In the genomic region with DNA sequence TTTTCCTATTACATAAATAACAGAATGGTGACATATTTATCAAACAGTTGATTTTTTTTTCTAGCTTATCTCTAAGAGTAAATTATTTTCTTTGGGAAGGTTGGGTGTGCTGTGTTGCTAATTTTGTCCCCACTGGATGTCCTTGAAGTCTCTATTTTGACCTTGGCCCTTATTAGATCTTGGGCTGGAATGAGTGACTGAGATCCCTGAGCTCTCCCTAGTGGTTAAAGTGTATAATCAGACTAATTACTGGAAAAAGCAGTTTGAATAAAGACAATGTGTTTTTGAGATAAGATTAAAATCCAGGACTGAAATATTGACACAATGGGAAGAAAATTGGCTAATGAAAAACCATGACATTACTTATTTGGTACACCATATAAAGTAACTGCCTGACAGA, we compare ENCODE assay signal across 12 cellular contexts. TPM values are rescaled to one million over a fixed set of nuclear protein-coding genes. Genes with fewer than 3 reads are reported as not detected.
DNase-seq lines count a peak whose midpoint lies in the region; TF ChIP-seq lines count a peak whose summit lies in the region.
"Had no signal": no experiment of that assay in that cellular context is flagged by ENCODE, and none has a peak within 500 bp of the region (broad histone marks: within the 10 kb centered on the region; RNA-seq: fewer than 3 reads in every experiment).

No MANE protein-coding gene starts in this region.

- H3K4me3 ChIP-seq in Jurkat, Clone E6-1 (ENCODE audit: low read length): no peak overlapping the region
- no peak overlapping the region for H3K4me3 ChIP-seq in neural progenitor cell

- H3K9me3 Mint-ChIP-seq in neural progenitor cell: no peaks in the 10 kb centered on the region
- H3K9me3 Mint-ChIP-seq: T-helper 2 cell treated with Interferon-gamma antibody and Interleukin-4, amounts not matched to agents 5 μg/mL and 100 μg/mL, for 36 hours had no signal

- no peaks in the 10 kb centered on the region for H3K27me3 ChIP-seq in neural progenitor cell

- no peaks in the 10 kb centered on the region for H3K36me3 ChIP-seq in neural progenitor cell

- H4K20me1 ChIP-seq in neural progenitor cell (ENCODE audit: low read depth): no peaks in the 10 kb centered on the region

- H3K27ac Mint-ChIP-seq in neural progenitor cell: no peak overlapping the region
- H3K27ac Mint-ChIP-seq: T-helper 2 cell treated with Interferon-gamma antibody and Interleukin-4, amounts not matched to agents 5 μg/mL and 100 μg/mL, for 36 hours had no signal

- no peaks in the 10 kb centered on the region for H3K4me1 Mint-ChIP-seq in neural progenitor cell

- H3K27me3 Mint-ChIP-seq in neural progenitor cell (ENCODE audit: insufficient read depth, low read depth): no peaks in the 10 kb centered on the region

- TF ChIP-seq CTCF in GM12874 (IDR thresholded peaks at IDR 0.05; ENCODE audit: insufficient read depth, low read depth, low read length) (peak; percentile 7; the same call in 1 of the 2 replicates), neural progenitor cell (IDR thresholded peaks at IDR 0.05) (peak; percentile 36)

- no peaks in the 10 kb centered on the region for H3K36me3 Mint-ChIP-seq in neural progenitor cell

- no peak overlapping the region for H3K27ac ChIP-seq in neural progenitor cell

- no peak overlapping the region for H3K4me3 Mint-ChIP-seq in neural progenitor cell
- H3K4me3 Mint-ChIP-seq: T-helper 2 cell treated with Interferon-gamma antibody and Interleukin-4, amounts not matched to agents 5 μg/mL and 100 μg/mL, for 36 hours had no signal

- H3K9me3 ChIP-seq in neural progenitor cell (ENCODE audit: low read depth): no peaks in the 10 kb centered on the region

- no peak overlapping the region for H3K4me2 ChIP-seq in neural progenitor cell

- H3K79me2 ChIP-seq in neural progenitor cell (ENCODE audit: low read depth): no peaks in the 10 kb centered on the region

- no peak overlapping the region for H3K9ac ChIP-seq in neural progenitor cell

- no peak overlapping the region for H2AFZ ChIP-seq in neural progenitor cell (replicated peaks)

- H3F3A ChIP-seq in neural progenitor cell (ENCODE audit: low read depth): no peaks in the 10 kb centered on the region

- peak; percentile 1 for DNase-seq in Jurkat, Clone E6-1 (ENCODE audit: low read depth, low spot score)
- DNase-seq in amniotic epithelial cell (ENCODE audit: low read depth): peak; percentile 3
- no peak for DNase-seq in neural progenitor cell (ENCODE audit: low spot score)
- no peak for DNase-seq in activated CD4-positive, alpha-beta T cell treated with anti-CD3 and anti-CD28 coated beads, Interleukin-2, amount 50 U/mL, for 4 hours
- DNase-seq in retina: no peak
- DNase-seq in NCI-H510A treated with DMSO at 0.1 percent for 48 hours (lab: John Stamatoyannopoulos, UW): no peak
- DNase-seq in DMS 273 treated with DMSO at 0.1 percent for 48 hours (lab: John Stamatoyannopoulos, UW): no peak
- DNase-seq: activated T-cell treated with anti-CD3 and anti-CD28 coated beads, Interleukin-2, amount 50 U/mL, for 48 hours; GDM1; glutamatergic neuron had no signal

- H3K4me1 ChIP-seq in neural progenitor cell: no peaks in the 10 kb centered on the region

RNA-seq across cellular contexts. Expression of a gene that starts 56.1 kb away (rescaled TPM):
- polyA plus RNA-seq in Jurkat, Clone E6-1 (2012; ENCODE audit: insufficient read depth, insufficient read length): 51.6 TPM
- total RNA-seq in neural progenitor cell (ENCODE audit: low replicate concordance): 84.3 and 127 TPM in 2 replicates

RNA-seq across cellular contexts. Expression of a gene that starts 56.4 kb away (rescaled TPM):
- 12.9 TPM for polyA plus RNA-seq in Jurkat, Clone E6-1 (2012; ENCODE audit: insufficient read depth, insufficient read length)
- 4.9 and 6.9 TPM in 2 replicates for total RNA-seq in neural progenitor cell (ENCODE audit: low replicate concordance)

Comparison
In these comparisons a context has a peak if more than half of its experiments do, and no peak if none do; other contexts are left out.
1. DNase-seq: peak in Jurkat, Clone E6-1 (single experiment) and amniotic epithelial cell (single experiment); none in neural progenitor cell (single experiment), activated CD4-positive, alpha-beta T cell treated with anti-CD3 and anti-CD28 coated beads, Interleukin-2, amount 50 U/mL, for 4 hours (0 of 2), retina (single experiment), NCI-H510A treated with DMSO at 0.1 percent for 48 hours (single experiment) and DMS 273 treated with DMSO at 0.1 percent for 48 hours (single experiment).